Comparison of ENCODE assay signal across 28 cellular contexts in genomic region chr12:24191117-24191516, GRCh38.
"Had no signal": no experiment of that assay in that cellular context is flagged by ENCODE, and none has a peak within 500 bp of the region (broad histone marks: within the 10 kb centered on the region; RNA-seq: fewer than 3 reads in every experiment).

No MANE protein-coding gene starts in this region.

- FAIRE-seq: frontal cortex had no signal

- H3K4me1 ChIP-seq: adrenal gland, body of pancreas, colonic mucosa had no signal

- H3K4me3 ChIP-seq: adrenal gland, body of pancreas, colonic mucosa had no signal

- H3K27me3 ChIP-seq: adrenal gland, body of pancreas, colonic mucosa had no signal

- DNase-seq: activated B cell treated with CpG ODN at 0.5 μM for 24 hours; activated CD4-positive, alpha-beta T cell treated with anti-CD3 and anti-CD28 coated beads for 48 hours; activated CD4-positive, alpha-beta T cell treated with anti-CD3 and anti-CD28 coated beads, Interleukin-2, amount 50 U/mL, for 1 hour; activated CD4-positive, alpha-beta T cell treated with anti-CD3 and anti-CD28 coated beads, Interleukin-2, amount 50 U/mL, for 48 hours; activated CD8-positive, alpha-beta memory T cell treated with anti-CD3 and anti-CD28 coated beads for 24 hours; activated CD8-positive, alpha-beta T cell treated with anti-CD3 and anti-CD28 coated beads for 36 hours; activated effector memory CD4-positive, alpha-beta T cell treated with anti-CD3 and anti-CD28 coated beads, Interleukin-2, amount 50 U/mL, for 16 hours; activated naive CD4-positive, alpha-beta T cell treated with anti-CD3 and anti-CD28 coated beads for 36 hours; activated naive CD8-positive, alpha-beta T cell treated with anti-CD3 and anti-CD28 coated beads for 36 hours; activated naive CD8-positive, alpha-beta T cell treated with anti-CD3 and anti-CD28 coated beads, Interleukin-2, amount 50 U/mL, for 24 hours; activated T-cell treated with anti-CD3 and anti-CD28 coated beads, Interleukin-2, amount 50 U/mL, for 1 hour; activated T-cell treated with anti-CD3 and anti-CD28 coated beads, Interleukin-2, amount 50 U/mL, for 48 hours; adrenal gland; amygdala; aorta; body of pancreas; caudate nucleus; cerebellar nuclear complex; colonic mucosa; effector CD8-positive, alpha-beta T cell; foreskin fibroblast; head of caudate nucleus; T-cell; T1000; WERI-Rb-1 had no signal

- ATAC-seq: activated CD4-positive, CD25-positive, alpha-beta regulatory T cell treated with anti-CD3 and anti-CD28 coated beads, Interleukin-2, amount 50 U/mL, for 24 hours; activated CD8-positive, alpha-beta T cell treated with anti-CD3 and anti-CD28 coated beads for 36 hours; activated naive CD8-positive, alpha-beta T cell treated with anti-CD3 and anti-CD28 coated beads, Interleukin-2, amount 50 U/mL, for 24 hours; body of pancreas; esophagus mucosa; T-cell had no signal

- H3K27ac ChIP-seq: adrenal gland, body of pancreas, colonic mucosa, WERI-Rb-1 had no signal

- H3K9me3 ChIP-seq: adrenal gland, body of pancreas, colonic mucosa had no signal

- H3K36me3 ChIP-seq: adrenal gland, colonic mucosa, WERI-Rb-1 had no signal
